33 cellular contexts compared by ENCODE assay signal in genomic region chr18:61677435-61677830, GRCh38.
"Had no signal": no experiment of that assay in that cellular context is flagged by ENCODE, and none has a peak within 500 bp of the region (broad histone marks: within the 10 kb centered on the region; RNA-seq: fewer than 3 reads in every experiment).

No MANE protein-coding gene starts in this region.

- H3K36me3 ChIP-seq: adrenal gland, esophagus muscularis mucosa, gastroesophageal sphincter had no signal

- DNase-seq: activated CD4-positive, alpha-beta memory T cell treated with anti-CD3 and anti-CD28 coated beads for 36 hours; activated CD4-positive, alpha-beta T cell treated with anti-CD3 and anti-CD28 coated beads for 36 hours; activated CD4-positive, alpha-beta T cell treated with anti-CD3 and anti-CD28 coated beads, Interleukin-2, amount 10 ng/mL, durations not matched to agents 24 days and 14 days; activated CD4-positive, CD25-positive, alpha-beta regulatory T cell; activated CD4-positive, CD25-positive, alpha-beta regulatory T cell treated with anti-CD3 and anti-CD28 coated beads, Interleukin-2, amount 50 U/mL, for 72 hours; activated CD8-positive, alpha-beta memory T cell treated with anti-CD3 and anti-CD28 coated beads, Interleukin-2, amount 10 ng/mL, durations not matched to agents 7 days and 5 days; activated CD8-positive, alpha-beta memory T cell treated with anti-CD3 and anti-CD28 coated beads, Interleukin-2, amount 50 U/mL, for 4 hours; activated CD8-positive, alpha-beta T cell treated with anti-CD3 and anti-CD28 coated beads, Interleukin-2, amount 10 ng/mL, durations not matched to agents 7 days and 5 days; activated effector memory CD4-positive, alpha-beta T cell treated with anti-CD3 and anti-CD28 coated beads, Interleukin-2, amount 50 U/mL, for 16 hours; activated naive CD4-positive, alpha-beta T cell treated with anti-CD3 and anti-CD28 coated beads for 36 hours; activated naive CD8-positive, alpha-beta T cell treated with anti-CD3 and anti-CD28 coated beads for 36 hours; activated naive CD8-positive, alpha-beta T cell treated with anti-CD3 and anti-CD28 coated beads, Interleukin-2, amount 50 U/mL, for 24 hours; activated T-cell treated with anti-CD3 and anti-CD28 coated beads, Interleukin-2, amount 50 U/mL, for 1 hour; activated T-cell treated with anti-CD3 and anti-CD28 coated beads, Interleukin-2, amount 50 U/mL, for 48 hours; adrenal gland; amygdala; aorta; body of pancreas; caudate nucleus; cortex of kidney; dermis blood vessel endothelial cell; effector CD4-positive, alpha-beta T cell; effector memory CD8-positive, alpha-beta T cell; erythroblast; foreskin melanocyte; head of caudate nucleus; T-helper 2 cell had no signal

- H3K27ac Mint-ChIP-seq: activated CD4-positive, alpha-beta memory T cell treated with anti-CD3 and anti-CD28 coated beads for 36 hours; activated CD4-positive, alpha-beta T cell treated with anti-CD3 and anti-CD28 coated beads for 36 hours; activated CD4-positive, alpha-beta T cell treated with anti-CD3 and anti-CD28 coated beads, Interleukin-2, amount 10 ng/mL, durations not matched to agents 24 days and 14 days; activated CD8-positive, alpha-beta memory T cell treated with anti-CD3 and anti-CD28 coated beads, Interleukin-2, amount 10 ng/mL, durations not matched to agents 7 days and 5 days; activated CD8-positive, alpha-beta T cell treated with anti-CD3 and anti-CD28 coated beads, Interleukin-2, amount 10 ng/mL, durations not matched to agents 7 days and 5 days; activated naive CD4-positive, alpha-beta T cell treated with anti-CD3 and anti-CD28 coated beads for 36 hours; activated naive CD4-positive, alpha-beta T cell treated with anti-CD3 and anti-CD28 coated beads, Interleukin-2, amount 50 U/mL, for 24 hours; activated naive CD8-positive, alpha-beta T cell treated with anti-CD3 and anti-CD28 coated beads for 36 hours; activated naive CD8-positive, alpha-beta T cell treated with anti-CD3 and anti-CD28 coated beads, Interleukin-2, amount 50 U/mL, for 24 hours; activated T-helper 1 cell treated with anti-CD3 and anti-CD28 coated beads, Interleukin-12 subunit alpha, Interleukin-12 subunit beta, Interleukin-2, Interleukin-4 antibody, amounts not matched to agents 30 ng/mL and 10 ng/mL and 1 ng/mL, durations not matched to agents 14 hours and 24 hours and 36 hours; activated T-helper 2 cell treated with anti-CD3 and anti-CD28 coated beads, Interferon-gamma antibody, Interleukin-2, Interleukin-4, amounts not matched to agents 10 μg/mL and 5 μg/mL and 100 μg/mL, durations not matched to agents 14 hours and 24 hours and 36 hours; effector memory CD8-positive, alpha-beta T cell had no signal

- H3K4me3 Mint-ChIP-seq: activated CD4-positive, alpha-beta memory T cell treated with anti-CD3 and anti-CD28 coated beads for 36 hours; activated CD4-positive, alpha-beta T cell treated with anti-CD3 and anti-CD28 coated beads for 36 hours; activated CD4-positive, alpha-beta T cell treated with anti-CD3 and anti-CD28 coated beads, Interleukin-2, amount 10 ng/mL, durations not matched to agents 24 days and 14 days; activated CD8-positive, alpha-beta memory T cell treated with anti-CD3 and anti-CD28 coated beads, Interleukin-2, amount 10 ng/mL, durations not matched to agents 7 days and 5 days; activated CD8-positive, alpha-beta T cell treated with anti-CD3 and anti-CD28 coated beads, Interleukin-2, amount 10 ng/mL, durations not matched to agents 7 days and 5 days; activated naive CD4-positive, alpha-beta T cell treated with anti-CD3 and anti-CD28 coated beads for 36 hours; activated naive CD4-positive, alpha-beta T cell treated with anti-CD3 and anti-CD28 coated beads, Interleukin-2, amount 50 U/mL, for 24 hours; activated naive CD8-positive, alpha-beta T cell treated with anti-CD3 and anti-CD28 coated beads for 36 hours; activated naive CD8-positive, alpha-beta T cell treated with anti-CD3 and anti-CD28 coated beads, Interleukin-2, amount 50 U/mL, for 24 hours; activated T-helper 1 cell treated with anti-CD3 and anti-CD28 coated beads, Interleukin-12 subunit alpha, Interleukin-12 subunit beta, Interleukin-2, Interleukin-4 antibody, amounts not matched to agents 30 ng/mL and 10 ng/mL and 1 ng/mL, durations not matched to agents 14 hours and 24 hours and 36 hours; effector memory CD8-positive, alpha-beta T cell had no signal

- ATAC-seq: activated CD4-positive, alpha-beta T cell treated with anti-CD3 and anti-CD28 coated beads for 36 hours; activated CD8-positive, alpha-beta memory T cell treated with anti-CD3 and anti-CD28 coated beads, Interleukin-2, amount 10 ng/mL, durations not matched to agents 7 days and 5 days; activated CD8-positive, alpha-beta T cell treated with anti-CD3 and anti-CD28 coated beads, Interleukin-2, amount 10 ng/mL, durations not matched to agents 7 days and 5 days; activated naive CD8-positive, alpha-beta T cell treated with anti-CD3 and anti-CD28 coated beads, Interleukin-2, amount 50 U/mL, for 24 hours; body of pancreas; effector memory CD8-positive, alpha-beta T cell; gastroesophageal sphincter had no signal

- H3K27me3 ChIP-seq: adrenal gland, body of pancreas, esophagus muscularis mucosa, gastroesophageal sphincter had no signal

- FAIRE-seq: colon had no signal

- H3K4me3 ChIP-seq: adrenal gland, body of pancreas, esophagus muscularis mucosa, gastroesophageal sphincter had no signal

- H3K27ac ChIP-seq: adrenal gland, esophagus muscularis mucosa, gastroesophageal sphincter had no signal

- H3K36me3 Mint-ChIP-seq: activated CD8-positive, alpha-beta memory T cell treated with anti-CD3 and anti-CD28 coated beads, Interleukin-2, amount 10 ng/mL, durations not matched to agents 7 days and 5 days had no signal

- H3K4me1 ChIP-seq: adrenal gland, esophagus muscularis mucosa, gastroesophageal sphincter had no signal

- H3K4me1 Mint-ChIP-seq: activated CD4-positive, alpha-beta T cell treated with anti-CD3 and anti-CD28 coated beads for 36 hours; activated CD4-positive, alpha-beta T cell treated with anti-CD3 and anti-CD28 coated beads, Interleukin-2, amount 10 ng/mL, durations not matched to agents 24 days and 14 days; activated CD8-positive, alpha-beta memory T cell treated with anti-CD3 and anti-CD28 coated beads, Interleukin-2, amount 10 ng/mL, durations not matched to agents 7 days and 5 days; activated naive CD4-positive, alpha-beta T cell treated with anti-CD3 and anti-CD28 coated beads, Interleukin-2, amount 50 U/mL, for 24 hours; activated naive CD8-positive, alpha-beta T cell treated with anti-CD3 and anti-CD28 coated beads for 36 hours; activated naive CD8-positive, alpha-beta T cell treated with anti-CD3 and anti-CD28 coated beads, Interleukin-2, amount 50 U/mL, for 24 hours had no signal
